In the genomic region with DNA sequence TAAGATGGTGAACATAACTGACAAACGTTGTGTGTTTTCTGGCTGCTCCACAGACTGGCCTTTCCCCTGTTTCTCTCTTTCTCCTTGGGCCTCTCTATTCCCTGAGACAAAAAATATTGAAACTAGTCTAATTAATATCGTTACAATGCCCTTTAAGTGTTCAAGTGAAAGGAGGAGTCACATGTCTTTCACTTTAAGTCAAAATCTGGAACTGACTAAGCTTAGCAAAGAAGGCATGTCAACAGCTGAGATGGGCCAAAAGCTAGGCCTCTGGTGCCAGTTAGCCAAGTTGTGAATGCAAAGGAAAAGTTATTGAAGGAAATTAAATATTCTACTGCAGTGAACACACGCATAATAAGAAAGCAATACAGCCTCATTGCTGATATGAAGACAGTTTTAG, we compare ENCODE assay signal across 17 cellular contexts. TPM values are rescaled to one million over a fixed set of nuclear protein-coding genes. Genes with fewer than 3 reads are reported as not detected.
DNase-seq lines count a peak whose midpoint lies in the region; ATAC-seq and TF ChIP-seq lines count a peak whose summit lies in the region.
"Had no signal": no experiment of that assay in that cellular context is flagged by ENCODE, and none has a peak within 500 bp of the region (broad histone marks: within the 10 kb centered on the region; RNA-seq: fewer than 3 reads in every experiment).

No MANE protein-coding gene starts in this region.

- no peaks in the 10 kb centered on the region for H3K9me2 ChIP-seq in OCI-LY7 (ENCODE audit: insufficient read depth, low read length)

- H3K36me3 ChIP-seq in OCI-LY7 (ENCODE audit: insufficient read depth, low read length) = peaks cover 12% of the 10 kb centered on the region
- H3K36me3 ChIP-seq: BLaER1 treated with 17β-estradiol and CSF1 and Interleukin-3, amounts not matched to agents 10 nM and 100 nM had no signal

- ATAC-seq in activated CD4-positive, CD25-positive, alpha-beta regulatory T cell treated with anti-CD3 and anti-CD28 coated beads, Interleukin-2, amount 50 U/mL, for 24 hours = peak; percentile 74 to 82
- ATAC-seq in HG02759 (IDR thresholded peaks at IDR 0.05; ENCODE audit: unreplicated experiment) = peak; percentile 58
- no peak for ATAC-seq in natural killer cell treated with Interleukin-12 subunit alpha and Interleukin-12 subunit beta and Interleukin-15 and Interleukin-18, amount 100 ng/mL, for 72 hours
- ATAC-seq: HCT116 had no signal

- H2AFZ ChIP-seq in OCI-LY7 (ENCODE audit: low read length) = peak overlapping the region; percentile 82

- no peaks in the 10 kb centered on the region for H3K79me2 ChIP-seq in OCI-LY7 (ENCODE audit: insufficient read depth, low read depth, low read length)

- no peak overlapping the region for H3K4me3 ChIP-seq in OCI-LY7 (ENCODE audit: low read depth, low read length, poor library complexity, severe bottlenecking)
- H3K4me3 ChIP-seq: BLaER1 treated with 17β-estradiol and CSF1 and Interleukin-3, amounts not matched to agents 10 nM and 100 nM had no signal

- peaks cover 57% of the 10 kb centered on the region for H3K4me1 ChIP-seq in OCI-LY7 (ENCODE audit: insufficient read depth, low read length, poor library complexity, severe bottlenecking)

- H3K27ac ChIP-seq in OCI-LY7 (ENCODE audit: low read depth, low read length, poor library complexity, severe bottlenecking) = peak overlapping the region; percentile 15
- H3K27ac ChIP-seq: 22Rv1 had no signal

- CTCF ChIA-PET in OCI-LY7 (lab: Charles Lee; ENCODE audit: unreplicated experiment) = interaction anchor here (0.6 kb wide), 1 partner anchor 79 kb away, joined by 3 read pairs; no protein-coding TSS in a partner anchor

- peaks cover 35 to 39% of the 10 kb centered on the region in 2 donors for H3K4me1 Mint-ChIP-seq in natural killer cell treated with Interleukin-12 subunit alpha and Interleukin-12 subunit beta and Interleukin-15 and Interleukin-18, amount 100 ng/mL, for 72 hours (ENCODE audit: low read depth in 2 of 2)

- H3K9me3 Mint-ChIP-seq in natural killer cell treated with Interleukin-12 subunit alpha and Interleukin-12 subunit beta and Interleukin-15 and Interleukin-18, amount 100 ng/mL, for 72 hours = peaks cover 9% of the 10 kb centered on the region

- no peak overlapping the region for H3K4me2 ChIP-seq in OCI-LY7 (ENCODE audit: low read length)

- POLR2A ChIA-PET in OCI-LY7 (lab: Charles Lee) = interaction anchor here (0.9 to 1.3 kb wide), 4 partner anchors 9 to 23 kb away, joined by 3 to 6 read pairs (median 4); no protein-coding TSS in a partner anchor

- intact Hi-C loops in OCI-LY7 (cut with micrococcal nuclease; ENCODE audit: unreplicated experiment) = no loop called here

- no peak for DNase-seq in activated CD4-positive, CD25-positive, alpha-beta regulatory T cell treated with anti-CD3 and anti-CD28 coated beads, Interleukin-2, amount 50 U/mL, for 72 hours
- DNase-seq in OCI-LY7 (ENCODE audit: low spot score) (no peak), epidermal melanocyte (ENCODE audit: insufficient read length, low spot score) (no peak), NCI-H1105 treated with DMSO at 0.1 percent for 48 hours (lab: John Stamatoyannopoulos, UW) (no peak)
- DNase-seq in natural killer cell treated with Interleukin-12 subunit alpha and Interleukin-12 subunit beta and Interleukin-15 and Interleukin-18, amount 100 ng/mL, for 72 hours (ENCODE audit: low spot score) = no peak
- DNase-seq in stimulated activated CD4-positive, alpha-beta T cell treated with anti-CD3 and anti-CD28 coated beads, Interleukin-4, amount 100 ng/mL, for 24 hours = no peak
- DNase-seq: COR-L47, KBM-7, NCI-H1048, NCI-H1694, SHP77 had no signal

- H4K20me1 ChIP-seq in OCI-LY7 (ENCODE audit: insufficient read depth, low read length) = no peaks in the 10 kb centered on the region
- H4K20me1 ChIP-seq: BLaER1 treated with 17β-estradiol and CSF1 and Interleukin-3, amounts not matched to agents 10 nM and 100 nM had no signal

- H3K36me3 Mint-ChIP-seq in natural killer cell treated with Interleukin-12 subunit alpha and Interleukin-12 subunit beta and Interleukin-15 and Interleukin-18, amount 100 ng/mL, for 72 hours = peaks cover 8% of the 10 kb centered on the region

- TF ChIP-seq CTCF in OCI-LY7 (conservative IDR thresholded peaks at IDR 0.05; ENCODE audit: low read length) = no peak

- peak overlapping the region; percentile 42 to 49 for H3K27ac Mint-ChIP-seq in natural killer cell treated with Interleukin-12 subunit alpha and Interleukin-12 subunit beta and Interleukin-15 and Interleukin-18, amount 100 ng/mL, for 72 hours

- no TSS peak for BruUV-seq in OCI-LY7 (replicated peaks; lab: Mats Ljungman, UMichigan)

- no peaks in the 10 kb centered on the region for H3K27me3 Mint-ChIP-seq in natural killer cell treated with Interleukin-12 subunit alpha and Interleukin-12 subunit beta and Interleukin-15 and Interleukin-18, amount 100 ng/mL, for 72 hours

- peak overlapping the region; percentile 16 for H3K4me3 Mint-ChIP-seq in natural killer cell treated with Interleukin-12 subunit alpha and Interleukin-12 subunit beta and Interleukin-15 and Interleukin-18, amount 100 ng/mL, for 72 hours

- H3K9me3 ChIP-seq in OCI-LY7 (ENCODE audit: low read length) = no peaks in the 10 kb centered on the region; the same call in 1 of the 2 replicates

RNA-seq across cellular contexts. Expression of a gene that starts 32.2 kb away (rescaled TPM):
- 0.77 and 0.88 TPM in 2 replicates for total RNA-seq in OCI-LY7 (2014; rRNA removed; shearing (Covaris generic))
- 0.99 and 1.1 TPM in 2 replicates for total RNA-seq in OCI-LY7 (2022)
- total RNA-seq in natural killer cell treated with Interleukin-12 subunit alpha and Interleukin-12 subunit beta and Interleukin-15 and Interleukin-18, amount 100 ng/mL, for 72 hours = 10 to 100 TPM; 22.3 to 33.7 TPM
- total RNA-seq: M059J had no signal

RNA-seq across cellular contexts. Expression of a gene that starts 44.2 kb away (rescaled TPM):
- total RNA-seq in OCI-LY7 (2014; rRNA removed; shearing (Covaris generic)) = 9.5 and 11.5 TPM in 2 replicates
- 6.6 and 8.1 TPM in 2 replicates for total RNA-seq in OCI-LY7 (2022)
- total RNA-seq in natural killer cell treated with Interleukin-12 subunit alpha and Interleukin-12 subunit beta and Interleukin-15 and Interleukin-18, amount 100 ng/mL, for 72 hours = not detected
- total RNA-seq: M059J had no signal

Comparison
In these comparisons a context has a peak if more than half of its experiments do, and no peak if none do; other contexts are left out.
1. ATAC-seq: peak in activated CD4-positive, CD25-positive, alpha-beta regulatory T cell treated with anti-CD3 and anti-CD28 coated beads, Interleukin-2, amount 50 U/mL, for 24 hours (2 of 2) and HG02759 (single experiment); none in natural killer cell treated with Interleukin-12 subunit alpha and Interleukin-12 subunit beta and Interleukin-15 and Interleukin-18, amount 100 ng/mL, for 72 hours (0 of 2).
2. RNA of a gene that starts 32.2 kb away (total RNA-seq): 22.3 to 33.7 TPM in natural killer cell treated with Interleukin-12 subunit alpha and Interleukin-12 subunit beta and Interleukin-15 and Interleukin-18, amount 100 ng/mL, for 72 hours; 0.77 to 1.1 TPM in OCI-LY7; every median in the first group is over 10 times any median in the second.
3. RNA of a gene that starts 44.2 kb away (total RNA-seq): 6.6 to 11.5 TPM in OCI-LY7; not detected in natural killer cell treated with Interleukin-12 subunit alpha and Interleukin-12 subunit beta and Interleukin-15 and Interleukin-18, amount 100 ng/mL, for 72 hours; every median in the first group is over 4 times any median in the second.